ENCODE assay signal across 1 cellular context in the genomic region with DNA sequence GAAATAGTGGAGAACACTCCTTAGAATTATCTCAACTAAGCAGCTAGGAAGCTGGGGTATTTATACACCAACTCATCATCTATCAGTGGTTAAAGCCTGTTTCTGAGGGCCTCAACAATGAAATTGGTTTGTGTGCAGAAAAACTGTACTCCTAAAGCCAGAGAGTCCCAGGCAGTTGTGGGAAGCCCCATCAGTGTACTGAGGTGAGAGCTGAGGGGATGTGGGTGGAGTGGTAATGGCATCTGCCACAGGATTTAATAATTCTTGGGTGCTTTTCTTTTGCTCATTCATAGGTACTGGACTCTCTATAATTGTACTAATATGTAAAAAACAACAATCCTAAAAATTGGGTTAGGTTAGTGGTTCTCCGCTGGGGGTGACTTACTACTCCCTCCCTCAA.
A peak's percentile ranks its signal among the peaks of the same experiment; 100 is the strongest.
TF ChIP-seq lines count a peak whose summit lies in the region.

No MANE protein-coding gene starts in this region.

TF ChIP-seq in HEK293, 187 proteins besides CTCF, POLR2A, EP300 and RAD21:
- TF ChIP-seq, protein P1, sequence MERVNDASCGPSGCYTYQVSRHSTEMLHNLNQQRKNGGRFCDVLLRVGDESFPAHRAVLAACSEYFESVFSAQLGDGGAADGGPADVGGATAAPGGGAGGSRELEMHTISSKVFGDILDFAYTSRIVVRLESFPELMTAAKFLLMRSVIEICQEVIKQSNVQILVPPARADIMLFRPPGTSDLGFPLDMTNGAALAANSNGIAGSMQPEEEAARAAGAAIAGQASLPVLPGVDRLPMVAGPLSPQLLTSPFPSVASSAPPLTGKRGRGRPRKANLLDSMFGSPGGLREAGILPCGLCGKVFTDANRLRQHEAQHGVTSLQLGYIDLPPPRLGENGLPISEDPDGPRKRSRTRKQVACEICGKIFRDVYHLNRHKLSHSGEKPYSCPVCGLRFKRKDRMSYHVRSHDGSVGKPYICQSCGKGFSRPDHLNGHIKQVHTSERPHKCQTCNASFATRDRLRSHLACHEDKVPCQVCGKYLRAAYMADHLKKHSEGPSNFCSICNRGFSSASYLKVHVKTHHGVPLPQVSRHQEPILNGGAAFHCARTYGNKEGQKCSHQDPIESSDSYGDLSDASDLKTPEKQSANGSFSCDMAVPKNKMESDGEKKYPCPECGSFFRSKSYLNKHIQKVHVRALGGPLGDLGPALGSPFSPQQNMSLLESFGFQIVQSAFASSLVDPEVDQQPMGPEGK (tag by site-specific recombination; IDR thresholded peaks at IDR 0.05), result no peak
- TF ChIP-seq ZNF544 (tag by site-specific recombination; IDR thresholded peaks at IDR 0.05) (no peak), ZNF184 (tag by site-specific recombination; IDR thresholded peaks at IDR 0.05) (no peak), ZNF37A (tag by site-specific recombination; IDR thresholded peaks at IDR 0.05) (peak; percentile 90), SP3 (tag by site-specific recombination; IDR thresholded peaks at IDR 0.05) (no peak), ZNF223 (tag by site-specific recombination; IDR thresholded peaks at IDR 0.05) (no peak)
- TF ChIP-seq, protein P2, sequence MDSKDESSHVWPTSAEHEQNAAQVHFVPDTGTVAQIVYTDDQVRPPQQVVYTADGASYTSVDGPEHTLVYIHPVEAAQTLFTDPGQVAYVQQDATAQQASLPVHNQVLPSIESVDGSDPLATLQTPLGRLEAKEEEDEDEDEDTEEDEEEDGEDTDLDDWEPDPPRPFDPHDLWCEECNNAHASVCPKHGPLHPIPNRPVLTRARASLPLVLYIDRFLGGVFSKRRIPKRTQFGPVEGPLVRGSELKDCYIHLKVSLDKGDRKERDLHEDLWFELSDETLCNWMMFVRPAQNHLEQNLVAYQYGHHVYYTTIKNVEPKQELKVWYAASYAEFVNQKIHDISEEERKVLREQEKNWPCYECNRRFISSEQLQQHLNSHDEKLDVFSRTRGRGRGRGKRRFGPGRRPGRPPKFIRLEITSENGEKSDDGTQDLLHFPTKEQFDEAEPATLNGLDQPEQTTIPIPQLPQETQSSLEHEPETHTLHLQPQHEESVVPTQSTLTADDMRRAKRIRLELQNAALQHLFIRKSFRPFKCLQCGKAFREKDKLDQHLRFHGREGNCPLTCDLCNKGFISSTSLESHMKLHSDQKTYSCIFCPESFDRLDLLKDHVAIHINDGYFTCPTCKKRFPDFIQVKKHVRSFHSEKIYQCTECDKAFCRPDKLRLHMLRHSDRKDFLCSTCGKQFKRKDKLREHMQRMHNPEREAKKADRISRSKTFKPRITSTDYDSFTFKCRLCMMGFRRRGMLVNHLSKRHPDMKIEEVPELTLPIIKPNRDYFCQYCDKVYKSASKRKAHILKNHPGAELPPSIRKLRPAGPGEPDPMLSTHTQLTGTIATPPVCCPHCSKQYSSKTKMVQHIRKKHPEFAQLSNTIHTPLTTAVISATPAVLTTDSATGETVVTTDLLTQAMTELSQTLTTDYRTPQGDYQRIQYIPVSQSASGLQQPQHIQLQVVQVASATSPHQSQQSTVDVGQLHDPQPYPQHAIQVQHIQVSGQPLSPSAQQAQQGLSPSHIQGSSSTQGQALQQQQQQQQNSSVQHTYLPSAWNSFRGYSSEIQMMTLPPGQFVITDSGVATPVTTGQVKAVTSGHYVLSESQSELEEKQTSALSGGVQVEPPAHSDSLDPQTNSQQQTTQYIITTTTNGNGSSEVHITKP (tag by site-specific recombination; IDR thresholded peaks at IDR 0.05), result no peak
- TF ChIP-seq, protein P3, sequence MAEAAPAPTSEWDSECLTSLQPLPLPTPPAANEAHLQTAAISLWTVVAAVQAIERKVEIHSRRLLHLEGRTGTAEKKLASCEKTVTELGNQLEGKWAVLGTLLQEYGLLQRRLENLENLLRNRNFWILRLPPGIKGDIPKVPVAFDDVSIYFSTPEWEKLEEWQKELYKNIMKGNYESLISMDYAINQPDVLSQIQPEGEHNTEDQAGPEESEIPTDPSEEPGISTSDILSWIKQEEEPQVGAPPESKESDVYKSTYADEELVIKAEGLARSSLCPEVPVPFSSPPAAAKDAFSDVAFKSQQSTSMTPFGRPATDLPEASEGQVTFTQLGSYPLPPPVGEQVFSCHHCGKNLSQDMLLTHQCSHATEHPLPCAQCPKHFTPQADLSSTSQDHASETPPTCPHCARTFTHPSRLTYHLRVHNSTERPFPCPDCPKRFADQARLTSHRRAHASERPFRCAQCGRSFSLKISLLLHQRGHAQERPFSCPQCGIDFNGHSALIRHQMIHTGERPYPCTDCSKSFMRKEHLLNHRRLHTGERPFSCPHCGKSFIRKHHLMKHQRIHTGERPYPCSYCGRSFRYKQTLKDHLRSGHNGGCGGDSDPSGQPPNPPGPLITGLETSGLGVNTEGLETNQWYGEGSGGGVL (tag by site-specific recombination; IDR thresholded peaks at IDR 0.05), result no peak
